20 cellular contexts compared by ENCODE assay signal in genomic region chr16:65889533-65889966, GRCh38.
DNase-seq lines count a peak whose midpoint lies in the region; ATAC-seq, FAIRE-seq and TF ChIP-seq lines count a peak whose summit lies in the region.
"Had no signal": no experiment of that assay in that cellular context is flagged by ENCODE, and none has a peak within 500 bp of the region (broad histone marks: within the 10 kb centered on the region; RNA-seq: fewer than 3 reads in every experiment).

No MANE protein-coding gene starts in this region.

- H3K36me3 ChIP-seq in astrocyte (ENCODE audit: insufficient read depth, low read length) = no peaks in the 10 kb centered on the region
- H3K36me3 ChIP-seq: HAP-1 had no signal

- CTCF ChIA-PET in Calu3 (lab: Charles Lee) = no interaction called here

- intact Hi-C loops in Calu3 (cut with micrococcal nuclease; ENCODE audit: unreplicated experiment) = no loop called here

- H3K27ac Mint-ChIP-seq in Calu3 (ENCODE audit: unreplicated experiment) (no peak overlapping the region), astrocyte (ENCODE audit: unreplicated experiment) (no peak overlapping the region)
- H3K27ac Mint-ChIP-seq: activated CD8-positive, alpha-beta T cell treated with anti-CD3 and anti-CD28 coated beads, Interleukin-2, amount 10 ng/mL, durations not matched to agents 7 days and 5 days; B cell; brain; natural killer cell; stimulated activated naive CD8-positive, alpha-beta T cell treated with anti-CD3 and anti-CD28 coated beads, Interleukin-15, amount 100 ng/mL, for 72 hours had no signal

- no peaks in the 10 kb centered on the region for H3K9me3 Mint-ChIP-seq in Calu3 (ENCODE audit: low read depth, unreplicated experiment)
- no peaks in the 10 kb centered on the region for H3K9me3 Mint-ChIP-seq in astrocyte (ENCODE audit: unreplicated experiment)
- H3K9me3 Mint-ChIP-seq: natural killer cell had no signal

- no peak for FAIRE-seq in astrocyte (lab: Jason Lieb, UNC)

- no peaks in the 10 kb centered on the region for H3K4me1 ChIP-seq in astrocyte (ENCODE audit: insufficient read depth, low read length)
- H3K4me1 ChIP-seq: HAP-1 had no signal

- no peaks in the 10 kb centered on the region for H3K9me3 ChIP-seq in astrocyte (ENCODE audit: insufficient read depth, low read depth, low read length)
- H3K9me3 ChIP-seq: HAP-1 had no signal

- no peak overlapping the region for H3K4me3 ChIP-seq in astrocyte (ENCODE audit: insufficient read depth, low read depth, low read length)
- H3K4me3 ChIP-seq: HAP-1 had no signal

- H3K79me2 ChIP-seq in astrocyte (ENCODE audit: insufficient read depth, low read length) = no peaks in the 10 kb centered on the region

- H3K27ac ChIP-seq in astrocyte (ENCODE audit: low read depth, low read length) = no peak overlapping the region

- peaks cover 3% of the 10 kb centered on the region for H3K27me3 ChIP-seq in astrocyte (ENCODE audit: insufficient read depth, low read length)

- no peaks in the 10 kb centered on the region for H4K20me1 ChIP-seq in astrocyte (ENCODE audit: insufficient read depth, low read length)

- ATAC-seq in HG03139 (IDR thresholded peaks at IDR 0.05; ENCODE audit: unreplicated experiment) (no peak), HG03342 (IDR thresholded peaks at IDR 0.05; ENCODE audit: unreplicated experiment) (no peak)
- ATAC-seq: activated CD8-positive, alpha-beta T cell treated with anti-CD3 and anti-CD28 coated beads, Interleukin-2, amount 10 ng/mL, durations not matched to agents 7 days and 5 days; natural killer cell; Right ventricle myocardium inferior; sciatic nerve; stimulated activated naive CD8-positive, alpha-beta T cell treated with anti-CD3 and anti-CD28 coated beads, Interleukin-15, amount 100 ng/mL, for 72 hours had no signal

- H3K36me3 Mint-ChIP-seq in Calu3 (ENCODE audit: insufficient read depth, unreplicated experiment) (no peaks in the 10 kb centered on the region), astrocyte (ENCODE audit: low read depth, unreplicated experiment) (no peaks in the 10 kb centered on the region)
- H3K36me3 Mint-ChIP-seq: brain, natural killer cell had no signal

- no TSS peak for BruUV-seq in Calu3 (replicated peaks; lab: Mats Ljungman, UMichigan)

- peak; percentile 48 for DNase-seq in Calu3
- peak; percentile 45 for DNase-seq in M059J (ENCODE audit: low read depth)
- DNase-seq in astrocyte (ENCODE audit: low read depth) = peak; percentile 27
- DNase-seq in left kidney (ENCODE audit: low read depth, low spot score) = peak; percentile 77
- no peak for DNase-seq in HUDEP-2 (lab: John Stamatoyannopoulos, UW; ENCODE audit: unreplicated experiment in 76 of 76)
- DNase-seq in NCI-H1436 treated with DMSO at 0.1 percent for 48 hours (lab: John Stamatoyannopoulos, UW) = no peak
- DNase-seq: activated CD8-positive, alpha-beta T cell treated with anti-CD3 and anti-CD28 coated beads, Interleukin-2, amount 10 ng/mL, durations not matched to agents 7 days and 5 days; activated effector memory CD4-positive, alpha-beta T cell treated with Interleukin-2 at 50 U/mL for 16 hours; glutamatergic neuron; MV-4-11; natural killer cell; NCI-H526; stimulated activated naive CD8-positive, alpha-beta T cell treated with anti-CD3 and anti-CD28 coated beads, Interleukin-15, amount 100 ng/mL, for 72 hours had no signal

- H3K4me1 Mint-ChIP-seq in Calu3 (ENCODE audit: low read depth, unreplicated experiment) = no peaks in the 10 kb centered on the region
- peaks cover 4% of the 10 kb centered on the region for H3K4me1 Mint-ChIP-seq in astrocyte (ENCODE audit: low read depth, unreplicated experiment)
- H3K4me1 Mint-ChIP-seq: B cell; brain; natural killer cell; stimulated activated naive CD8-positive, alpha-beta T cell treated with anti-CD3 and anti-CD28 coated beads, Interleukin-15, amount 100 ng/mL, for 72 hours had no signal

- H3K27me3 Mint-ChIP-seq in Calu3 (ENCODE audit: unreplicated experiment) (peaks cover 2% of the 10 kb centered on the region), astrocyte (ENCODE audit: low read depth, unreplicated experiment) (peaks cover 12% of the 10 kb centered on the region)
- H3K27me3 Mint-ChIP-seq: B cell; brain; stimulated activated naive CD8-positive, alpha-beta T cell treated with anti-CD3 and anti-CD28 coated beads, Interleukin-15, amount 100 ng/mL, for 72 hours had no signal

- no peak for TF ChIP-seq CTCF in Calu3 (IDR thresholded peaks at IDR 0.05; ENCODE audit: unreplicated experiment)
- no peak for TF ChIP-seq CTCF in astrocyte (IDR thresholded peaks at IDR 0.05; ENCODE audit: insufficient read depth, low read depth, low read length)

- no peak overlapping the region for H3K9ac ChIP-seq in astrocyte (ENCODE audit: low read length)

- no peak overlapping the region for H3K4me2 ChIP-seq in astrocyte (ENCODE audit: low read length)

- H3K4me3 Mint-ChIP-seq in Calu3 (ENCODE audit: low read depth, unreplicated experiment) = no peak overlapping the region
- H3K4me3 Mint-ChIP-seq in astrocyte (ENCODE audit: unreplicated experiment) = no peak overlapping the region
- H3K4me3 Mint-ChIP-seq: activated CD8-positive, alpha-beta T cell treated with anti-CD3 and anti-CD28 coated beads, Interleukin-2, amount 10 ng/mL, durations not matched to agents 7 days and 5 days; B cell; brain; natural killer cell; stimulated activated naive CD8-positive, alpha-beta T cell treated with anti-CD3 and anti-CD28 coated beads, Interleukin-15, amount 100 ng/mL, for 72 hours had no signal

- no peak overlapping the region for H2AFZ ChIP-seq in astrocyte (ENCODE audit: low read depth, low read length)

Comparison
In these comparisons a context has a peak if more than half of its experiments do, and no peak if none do; other contexts are left out.
1. DNase-seq: peak in Calu3 (single experiment), M059J (single experiment), astrocyte (single experiment) and left kidney (single experiment); none in HUDEP-2 (0 of 76) and NCI-H1436 treated with DMSO at 0.1 percent for 48 hours (single experiment).